In the genomic region with DNA sequence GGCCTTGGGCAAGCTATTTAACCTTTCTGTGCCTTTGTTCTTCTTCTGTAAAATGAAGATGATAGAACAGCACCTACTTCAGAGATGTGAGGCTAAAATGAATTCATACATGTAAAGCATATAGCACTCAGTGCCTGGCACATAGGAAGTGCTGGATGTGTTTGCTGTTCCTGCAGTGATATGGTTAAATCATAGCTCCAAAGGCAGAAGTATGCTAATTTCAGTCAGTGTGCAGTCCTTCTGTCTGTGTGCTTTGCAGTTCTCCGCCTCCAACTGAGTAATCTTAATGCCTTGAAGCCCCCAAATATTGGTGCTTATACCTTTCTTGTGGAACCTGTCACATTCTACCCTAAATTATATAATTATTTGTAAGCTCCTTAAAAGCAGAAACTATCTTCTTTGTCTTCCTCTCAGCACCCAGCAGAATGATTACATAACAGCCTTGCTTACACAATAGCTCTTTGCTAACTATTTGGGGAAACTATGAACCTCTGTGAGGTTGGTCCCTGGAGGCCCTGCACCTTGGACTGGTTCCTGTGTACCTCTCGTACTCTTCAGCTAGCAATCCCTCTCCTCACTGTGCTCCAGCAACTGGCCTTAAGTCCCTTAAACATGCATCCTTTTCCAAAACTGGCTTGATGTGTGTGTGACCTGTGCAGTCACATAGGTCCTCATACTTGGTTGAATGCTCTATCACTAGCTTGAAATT, we compare ENCODE assay signal across 1 cellular context.
TF ChIP-seq lines count a peak whose summit lies in the region.

No MANE protein-coding gene starts in this region.

TF ChIP-seq in K562, 482 proteins besides CTCF, POLR2A, EP300 and RAD21:
- TF ChIP-seq, protein P1, sequence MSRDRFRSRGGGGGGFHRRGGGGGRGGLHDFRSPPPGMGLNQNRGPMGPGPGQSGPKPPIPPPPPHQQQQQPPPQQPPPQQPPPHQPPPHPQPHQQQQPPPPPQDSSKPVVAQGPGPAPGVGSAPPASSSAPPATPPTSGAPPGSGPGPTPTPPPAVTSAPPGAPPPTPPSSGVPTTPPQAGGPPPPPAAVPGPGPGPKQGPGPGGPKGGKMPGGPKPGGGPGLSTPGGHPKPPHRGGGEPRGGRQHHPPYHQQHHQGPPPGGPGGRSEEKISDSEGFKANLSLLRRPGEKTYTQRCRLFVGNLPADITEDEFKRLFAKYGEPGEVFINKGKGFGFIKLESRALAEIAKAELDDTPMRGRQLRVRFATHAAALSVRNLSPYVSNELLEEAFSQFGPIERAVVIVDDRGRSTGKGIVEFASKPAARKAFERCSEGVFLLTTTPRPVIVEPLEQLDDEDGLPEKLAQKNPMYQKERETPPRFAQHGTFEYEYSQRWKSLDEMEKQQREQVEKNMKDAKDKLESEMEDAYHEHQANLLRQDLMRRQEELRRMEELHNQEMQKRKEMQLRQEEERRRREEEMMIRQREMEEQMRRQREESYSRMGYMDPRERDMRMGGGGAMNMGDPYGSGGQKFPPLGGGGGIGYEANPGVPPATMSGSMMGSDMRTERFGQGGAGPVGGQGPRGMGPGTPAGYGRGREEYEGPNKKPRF (IDR thresholded peaks at IDR 0.05; ENCODE audit: low read depth, low read length): no peak
- TF ChIP-seq, protein P2, sequence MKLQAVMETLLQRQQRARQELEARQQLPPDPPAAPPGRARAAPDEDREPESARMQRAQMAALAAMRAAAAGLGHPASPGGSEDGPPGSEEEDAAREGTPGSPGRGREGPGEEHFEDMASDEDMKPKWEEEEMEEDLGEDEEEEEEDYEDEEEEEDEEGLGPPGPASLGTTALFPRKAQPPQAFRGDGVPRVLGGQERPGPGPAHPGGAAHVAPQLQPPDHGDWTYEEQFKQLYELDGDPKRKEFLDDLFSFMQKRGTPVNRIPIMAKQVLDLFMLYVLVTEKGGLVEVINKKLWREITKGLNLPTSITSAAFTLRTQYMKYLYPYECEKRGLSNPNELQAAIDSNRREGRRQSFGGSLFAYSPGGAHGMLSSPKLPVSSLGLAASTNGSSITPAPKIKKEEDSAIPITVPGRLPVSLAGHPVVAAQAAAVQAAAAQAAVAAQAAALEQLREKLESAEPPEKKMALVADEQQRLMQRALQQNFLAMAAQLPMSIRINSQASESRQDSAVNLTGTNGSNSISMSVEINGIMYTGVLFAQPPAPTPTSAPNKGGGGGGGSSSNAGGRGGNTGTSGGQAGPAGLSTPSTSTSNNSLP (IDR thresholded peaks at IDR 0.05; ENCODE audit: borderline replicate concordance, low read depth, low read length): no peak
- TF ChIP-seq CEBPB (tag; IDR thresholded peaks at IDR 0.05): peak; percentile 93
- no peak for TF ChIP-seq RFX1 (IDR thresholded peaks at IDR 0.05)
- TF ChIP-seq BRF1 (IDR thresholded peaks at IDR 0.05; ENCODE audit: borderline replicate concordance, extremely low read depth, insufficient read length): no peak
- no peak for TF ChIP-seq CEBPG (CRISPR knock-in tag; IDR thresholded peaks at IDR 0.05)
- TF ChIP-seq CEBPG (tag; conservative IDR thresholded peaks at IDR 0.05 in 1 of 2, IDR thresholded peaks at IDR 0.05 in 1 of 2): peak in 1 of 2 experiments; percentile 27; a peak in 1 of 4 replicates
- TF ChIP-seq ILK (tag; IDR thresholded peaks at IDR 0.05; ENCODE audit: borderline replicate concordance, low read depth): no peak
